ENCODE assay signal across 34 cellular contexts in the genomic region with DNA sequence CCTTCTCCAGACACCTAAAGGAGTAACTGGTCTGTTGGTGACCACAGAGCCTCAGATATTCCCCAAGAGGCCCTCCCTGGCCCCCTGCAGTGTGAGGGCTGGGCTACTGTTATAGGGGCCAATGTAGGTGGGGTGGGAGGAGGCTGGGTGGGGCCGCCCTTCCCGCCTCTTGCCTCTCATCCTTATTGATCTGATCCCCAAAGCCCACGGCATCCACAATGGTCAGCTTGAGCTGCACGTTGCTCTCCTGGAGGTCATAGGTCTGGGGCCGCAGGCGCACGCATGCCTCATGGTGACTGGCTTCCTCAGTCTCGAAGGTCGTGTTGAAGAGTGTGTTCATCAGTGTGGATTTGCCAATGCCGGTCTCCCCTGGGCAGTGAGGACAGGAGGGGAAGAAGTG. TPM values are rescaled to one million over a fixed set of nuclear protein-coding genes. Genes with fewer than 3 reads are reported as not detected.
"Had no signal": no experiment of that assay in that cellular context is flagged by ENCODE, and none has a peak within 500 bp of the region (broad histone marks: within the 10 kb centered on the region; RNA-seq: fewer than 3 reads in every experiment).

No MANE protein-coding gene starts in this region.

- H3K9me3 Mint-ChIP-seq: activated CD4-positive, alpha-beta memory T cell treated with anti-CD3 and anti-CD28 coated beads for 36 hours; activated CD4-positive, alpha-beta T cell treated with anti-CD3 and anti-CD28 coated beads, Interleukin-2, amount 10 ng/mL, durations not matched to agents 24 days and 14 days; activated T-cell treated with anti-CD3 and anti-CD28 coated beads, Interleukin-2, amount 50 U/mL, for 72 hours; effector memory CD8-positive, alpha-beta T cell; memory B cell; natural killer cell treated with Interleukin-12 subunit alpha and Interleukin-12 subunit beta and Interleukin-15 and Interleukin-18, amount 100 ng/mL, for 72 hours; stimulated activated effector memory CD8-positive, alpha-beta T cell treated with anti-CD3 and anti-CD28 coated beads, Interleukin-12 subunit alpha, Interleukin-12 subunit beta, amount 100 ng/mL, for 72 hours; stimulated activated naive CD8-positive, alpha-beta T cell treated with anti-CD3 and anti-CD28 coated beads, Interleukin-15, Interleukin-2, amounts not matched to agents 100 ng/mL and 50 ng/mL, for 24 hours; T-helper 1 cell treated with Interleukin-12 subunit alpha and Interleukin-12 subunit beta and Interleukin-4 antibody, amounts not matched to agents 30 μg/mL and 1 μg/mL, for 36 hours had no signal

- H3K4me1 Mint-ChIP-seq: activated CD4-positive, alpha-beta T cell treated with anti-CD3 and anti-CD28 coated beads, Interleukin-2, amount 10 ng/mL, durations not matched to agents 24 days and 14 days; memory B cell; stimulated activated effector memory CD8-positive, alpha-beta T cell treated with anti-CD3 and anti-CD28 coated beads, Interleukin-12 subunit alpha, Interleukin-12 subunit beta, amount 100 ng/mL, for 72 hours had no signal

- H3K4me3 Mint-ChIP-seq: activated CD4-positive, alpha-beta memory T cell treated with anti-CD3 and anti-CD28 coated beads for 36 hours; activated CD4-positive, alpha-beta T cell treated with anti-CD3 and anti-CD28 coated beads, Interleukin-2, amount 10 ng/mL, durations not matched to agents 24 days and 14 days; activated naive CD8-positive, alpha-beta T cell; activated T-cell treated with anti-CD3 and anti-CD28 coated beads, Interleukin-2, amount 50 U/mL, for 72 hours; effector memory CD8-positive, alpha-beta T cell; memory B cell; natural killer cell treated with Interleukin-12 subunit alpha and Interleukin-12 subunit beta and Interleukin-15 and Interleukin-18, amount 100 ng/mL, for 72 hours; stimulated activated effector memory CD8-positive, alpha-beta T cell treated with anti-CD3 and anti-CD28 coated beads, Interleukin-12 subunit alpha, Interleukin-12 subunit beta, amount 100 ng/mL, for 72 hours; stimulated activated naive CD8-positive, alpha-beta T cell treated with anti-CD3 and anti-CD28 coated beads, Interleukin-15, Interleukin-2, amounts not matched to agents 100 ng/mL and 50 ng/mL, for 24 hours; T-helper 1 cell treated with Interleukin-12 subunit alpha and Interleukin-12 subunit beta and Interleukin-4 antibody, amounts not matched to agents 30 μg/mL and 1 μg/mL, for 36 hours had no signal

- H3K27ac Mint-ChIP-seq: activated CD4-positive, alpha-beta memory T cell treated with anti-CD3 and anti-CD28 coated beads for 36 hours; activated naive CD8-positive, alpha-beta T cell; activated T-cell treated with anti-CD3 and anti-CD28 coated beads, Interleukin-2, amount 50 U/mL, for 72 hours; effector memory CD8-positive, alpha-beta T cell; memory B cell; natural killer cell treated with Interleukin-12 subunit alpha and Interleukin-12 subunit beta and Interleukin-15 and Interleukin-18, amount 100 ng/mL, for 72 hours; progenitor cell of endocrine pancreas; stimulated activated naive CD8-positive, alpha-beta T cell treated with anti-CD3 and anti-CD28 coated beads, Interleukin-15, Interleukin-2, amounts not matched to agents 100 ng/mL and 50 ng/mL, for 24 hours; T-helper 1 cell treated with Interleukin-12 subunit alpha and Interleukin-12 subunit beta and Interleukin-4 antibody, amounts not matched to agents 30 μg/mL and 1 μg/mL, for 36 hours had no signal

- FAIRE-seq: colon, endothelial cell of umbilical vein, keratinocyte, small intestine had no signal

- DNase-seq: activated CD4-positive, alpha-beta memory T cell treated with anti-CD3 and anti-CD28 coated beads for 36 hours; activated CD4-positive, alpha-beta T cell treated with anti-CD3 and anti-CD28 coated beads, Interleukin-2, amount 10 ng/mL, durations not matched to agents 24 days and 14 days; activated CD4-positive, CD25-positive, alpha-beta regulatory T cell treated with anti-CD3 and anti-CD28 coated beads, Interleukin-2, amount 50 U/mL, for 72 hours; activated naive CD4-positive, alpha-beta T cell; activated T-cell treated with anti-CD3 and anti-CD28 coated beads, Interleukin-2, amount 50 U/mL, for 72 hours; anterior cingulate cortex; effector memory CD8-positive, alpha-beta T cell; left colon; ovary; sigmoid colon; small intestine; stimulated activated CD4-positive, alpha-beta T cell treated with anti-CD3 and anti-CD28 coated beads, Interleukin-4, amount 100 ng/mL, for 24 hours; SW 1271; T1000; thyroid gland; upper lobe of right lung; WERI-Rb-1 had no signal

- H3K36me3 Mint-ChIP-seq: memory B cell; natural killer cell treated with Interleukin-12 subunit alpha and Interleukin-12 subunit beta and Interleukin-15 and Interleukin-18, amount 100 ng/mL, for 72 hours had no signal

- H3K27me3 Mint-ChIP-seq: activated CD4-positive, alpha-beta memory T cell treated with anti-CD3 and anti-CD28 coated beads for 36 hours; activated CD4-positive, alpha-beta T cell treated with anti-CD3 and anti-CD28 coated beads, Interleukin-2, amount 10 ng/mL, durations not matched to agents 24 days and 14 days; activated naive CD8-positive, alpha-beta T cell; effector memory CD8-positive, alpha-beta T cell; memory B cell; natural killer cell treated with Interleukin-12 subunit alpha and Interleukin-12 subunit beta and Interleukin-15 and Interleukin-18, amount 100 ng/mL, for 72 hours; progenitor cell of endocrine pancreas; stimulated activated naive CD8-positive, alpha-beta T cell treated with anti-CD3 and anti-CD28 coated beads, Interleukin-15, Interleukin-2, amounts not matched to agents 100 ng/mL and 50 ng/mL, for 24 hours had no signal

- ATAC-seq: activated T-cell treated with anti-CD3 and anti-CD28 coated beads, Interleukin-2, amount 50 U/mL, for 72 hours; effector memory CD8-positive, alpha-beta T cell; gastroesophageal sphincter; left colon; mucosa of descending colon; natural killer cell treated with Interleukin-12 subunit alpha and Interleukin-12 subunit beta and Interleukin-15 and Interleukin-18, amount 100 ng/mL, for 72 hours; stimulated activated effector memory CD8-positive, alpha-beta T cell treated with anti-CD3 and anti-CD28 coated beads, Interleukin-12 subunit alpha, Interleukin-12 subunit beta, amount 100 ng/mL, for 72 hours; upper lobe of right lung had no signal

RNA-seq across cellular contexts. Expression of gene CCNI2, which starts 16.8 kb away (rescaled TPM):
- total RNA-seq: bronchial epithelial cell, fibroblast of lung, fibroblast of villous mesenchyme, gastroesophageal sphincter, myocyte, subcutaneous adipose tissue had no signal

RNA-seq across cellular contexts. Expression of gene SOWAHA, which starts 49.1 kb away (rescaled TPM):
- total RNA-seq: activated CD4-positive, alpha-beta memory T cell treated with anti-CD3 and anti-CD28 coated beads for 36 hours; activated T-cell treated with anti-CD3 and anti-CD28 coated beads, Interleukin-2, amount 50 U/mL, for 72 hours; bronchial epithelial cell; endothelial cell of umbilical vein; natural killer cell treated with Interleukin-12 subunit alpha and Interleukin-12 subunit beta and Interleukin-15 and Interleukin-18, amount 100 ng/mL, for 72 hours; upper lobe of right lung had no signal
